Comparison of ENCODE assay signal across 18 cellular contexts in genomic region chr12:104756901-104757300, GRCh38.
DNase-seq lines count a peak whose midpoint lies in the region; ATAC-seq and TF ChIP-seq lines count a peak whose summit lies in the region.
"Had no signal": no experiment of that assay in that cellular context is flagged by ENCODE, and none has a peak within 500 bp of the region (broad histone marks: within the 10 kb centered on the region; RNA-seq: fewer than 3 reads in every experiment).

No MANE protein-coding gene starts in this region.

- no peak overlapping the region for H2BK15ac ChIP-seq in neuronal stem cell (ENCODE audit: low read length)

- no peaks in the 10 kb centered on the region for H3K79me1 ChIP-seq in neuronal stem cell (ENCODE audit: low read depth, low read length)

- no peak overlapping the region for H2BK120ac ChIP-seq in neuronal stem cell (ENCODE audit: low read depth, low read length)

- H3K4me1 Mint-ChIP-seq in T-helper 1 cell treated with Interleukin-12 subunit alpha and Interleukin-12 subunit beta and Interleukin-4 antibody, amounts not matched to agents 30 μg/mL and 1 μg/mL, for 36 hours (ENCODE audit: low read depth), result peaks cover 33% of the 10 kb centered on the region

- peak overlapping the region; percentile 32 for H3K18ac ChIP-seq in neuronal stem cell (ENCODE audit: low read length)

- H3K9ac ChIP-seq in neuronal stem cell (ENCODE audit: low read depth, low read length, poor library complexity), result peak overlapping the region; percentile 5
- H3K9ac ChIP-seq: BLaER1 had no signal

- no peaks in the 10 kb centered on the region for H3K9me3 ChIP-seq in left ventricle myocardium inferior (replicated peaks)
- H3K9me3 ChIP-seq in neuronal stem cell (replicated peaks in 1 of 2; ENCODE audit: control insufficient read depth in 2 of 2, insufficient read depth in 1 of 2, low read depth in 1 of 2, low read length in 2 of 2), result no peaks in the 10 kb centered on the region
- H3K9me3 ChIP-seq: Caco-2 had no signal

- no peak overlapping the region for H3K14ac ChIP-seq in neuronal stem cell (ENCODE audit: low read length)

- H3K27ac Mint-ChIP-seq in T-helper 1 cell treated with Interleukin-12 subunit alpha and Interleukin-12 subunit beta and Interleukin-4 antibody, amounts not matched to agents 30 μg/mL and 1 μg/mL, for 36 hours, result peak overlapping the region; percentile 24
- H3K27ac Mint-ChIP-seq: B cell; CD8-positive, alpha-beta T cell; GM23338 had no signal

- no peak overlapping the region for H4K91ac ChIP-seq in neuronal stem cell (ENCODE audit: low read depth, low read length, poor library complexity)

- H3K27ac ChIP-seq in left ventricle myocardium inferior (replicated peaks) (no peak overlapping the region), neuronal stem cell (replicated peaks; ENCODE audit: low read length) (no peak overlapping the region), coronary artery (no peak overlapping the region)
- H3K27ac ChIP-seq: 22Rv1, BLaER1, C4-2B had no signal

- ATAC-seq in GM21423 (IDR thresholded peaks at IDR 0.05; ENCODE audit: unreplicated experiment), result no peak
- ATAC-seq: CD8-positive, alpha-beta T cell; GM23338 had no signal

- no peak overlapping the region for H3K23ac ChIP-seq in neuronal stem cell (ENCODE audit: low read depth, low read length, poor library complexity)

- no peak overlapping the region for H2BK5ac ChIP-seq in neuronal stem cell (ENCODE audit: low read length)

- no peak overlapping the region for H3K4me2 ChIP-seq in neuronal stem cell (ENCODE audit: insufficient read depth, low read length, poor library complexity, severe bottlenecking)
- H3K4me2 ChIP-seq: BLaER1, GM23338 had no signal

- no peak overlapping the region for H4K8ac ChIP-seq in neuronal stem cell (ENCODE audit: low read depth, low read length)

- no peak overlapping the region for H3K4me3 Mint-ChIP-seq in T-helper 1 cell treated with Interleukin-12 subunit alpha and Interleukin-12 subunit beta and Interleukin-4 antibody, amounts not matched to agents 30 μg/mL and 1 μg/mL, for 36 hours
- H3K4me3 Mint-ChIP-seq: B cell; CD4-positive, CD25-positive, alpha-beta regulatory T cell; CD8-positive, alpha-beta T cell; GM23338 had no signal

- DNase-seq in T-helper 1 cell (no peak), cardiac septum (ENCODE audit: low spot score) (peak; percentile 50), left ventricle myocardium inferior (no peak), neuronal stem cell (ENCODE audit: low spot score) (no peak), coronary artery (ENCODE audit: low spot score) (no peak)
- DNase-seq: Caco-2; CD4-positive, CD25-positive, alpha-beta regulatory T cell; CD8-positive, alpha-beta T cell; DMS153; DND-41; HCEC 1CT had no signal

- H3K9me3 Mint-ChIP-seq in T-helper 1 cell treated with Interleukin-12 subunit alpha and Interleukin-12 subunit beta and Interleukin-4 antibody, amounts not matched to agents 30 μg/mL and 1 μg/mL, for 36 hours, result no peaks in the 10 kb centered on the region
- H3K9me3 Mint-ChIP-seq: CD4-positive, CD25-positive, alpha-beta regulatory T cell; CD8-positive, alpha-beta T cell; GM23338 had no signal

- H2AFZ ChIP-seq in neuronal stem cell (ENCODE audit: low read length), result no peak overlapping the region
- H2AFZ ChIP-seq: GM23338 had no signal

- no peak overlapping the region for H2BK12ac ChIP-seq in neuronal stem cell (ENCODE audit: low read length)

- intact Hi-C loops in cardiac septum (cut with DNase I), result no loop called here
- intact Hi-C loops in left ventricle myocardium inferior (cut with micrococcal nuclease), result no loop called here

- no peaks in the 10 kb centered on the region for H3K4me1 ChIP-seq in left ventricle myocardium inferior
- peaks cover 0 to 3% of the 10 kb centered on the region in 2 donors for H3K4me1 ChIP-seq in neuronal stem cell (ENCODE audit: control insufficient read depth in 2 of 2, insufficient read depth in 1 of 2, low read depth in 1 of 2, low read length in 2 of 2)
- H3K4me1 ChIP-seq: Caco-2 had no signal

- H3K36me3 ChIP-seq in left ventricle myocardium inferior, result peaks cover 18% of the 10 kb centered on the region
- peaks cover 3 to 8% of the 10 kb centered on the region in 2 donors for H3K36me3 ChIP-seq in neuronal stem cell (replicated peaks in 1 of 2; ENCODE audit: control insufficient read depth in 2 of 2, insufficient read depth in 2 of 2, low read length in 2 of 2)

- no peak overlapping the region for H3K4ac ChIP-seq in neuronal stem cell (ENCODE audit: low read length)

- no peak overlapping the region for H2AK5ac ChIP-seq in neuronal stem cell (ENCODE audit: low read depth, low read length)

- no peak overlapping the region for H3K4me3 ChIP-seq in left ventricle myocardium inferior
- H3K4me3 ChIP-seq in neuronal stem cell (ENCODE audit: low read length in 2 of 2), result no peak overlapping the region
- H3K4me3 ChIP-seq in coronary artery, result no peak overlapping the region
- H3K4me3 ChIP-seq: BLaER1, GM23338 had no signal

- WGBS in neuronal stem cell (ENCODE audit: extremely low coverage in 2 of 2, insufficient read length in 2 of 2, insufficient replicate concordance in 1 of 2), 2 donors, result no CpG with 5 or more reads among the region's 20 CpGs

- H3K27me3 Mint-ChIP-seq in T-helper 1 cell treated with Interleukin-12 subunit alpha and Interleukin-12 subunit beta and Interleukin-4 antibody, amounts not matched to agents 30 μg/mL and 1 μg/mL, for 36 hours (ENCODE audit: low read depth), result no peaks in the 10 kb centered on the region
- H3K27me3 Mint-ChIP-seq: B cell; CD4-positive, CD25-positive, alpha-beta regulatory T cell had no signal

- H3K27me3 ChIP-seq in left ventricle myocardium inferior (ENCODE audit: low read depth) (no peaks in the 10 kb centered on the region), neuronal stem cell (ENCODE audit: control insufficient read depth in 3 of 3, insufficient read depth in 3 of 3, low read depth in 1 of 3, low read length in 3 of 3) (no peaks in the 10 kb centered on the region)
- H3K27me3 ChIP-seq: BLaER1 had no signal

- TF ChIP-seq CTCF in left ventricle myocardium inferior (IDR thresholded peaks at IDR 0.05; ENCODE audit: borderline replicate concordance) (no peak), coronary artery (IDR thresholded peaks at IDR 0.05) (no peak)

- peaks cover 57% of the 10 kb centered on the region for H3K36me3 Mint-ChIP-seq in T-helper 1 cell treated with Interleukin-12 subunit alpha and Interleukin-12 subunit beta and Interleukin-4 antibody, amounts not matched to agents 30 μg/mL and 1 μg/mL, for 36 hours (ENCODE audit: low read depth)
